ENCODE assay signal across 1 cellular context in genomic region chr12:31781894-31782540, GRCh38.
TF ChIP-seq lines count a peak whose summit lies in the region.

No MANE protein-coding gene starts in this region.

TF ChIP-seq in HepG2, 621 proteins besides CTCF, POLR2A, EP300 and RAD21:
- TF ChIP-seq GABPB1 (CRISPR knock-in tag; IDR thresholded peaks at IDR 0.05) (peak; percentile 76), ZNF687 (CRISPR knock-in tag; IDR thresholded peaks at IDR 0.05) (peak; percentile 29; the same call in 1 of the 2 replicates), HINFP (CRISPR knock-in tag; IDR thresholded peaks at IDR 0.05; ENCODE audit: low read depth) (peak; percentile 99), ZFP36L1 (CRISPR knock-in tag; IDR thresholded peaks at IDR 0.05) (no peak), ZNF878 (CRISPR knock-in tag; IDR thresholded peaks at IDR 0.05) (no peak), GABPA (IDR thresholded peaks at IDR 0.05; ENCODE audit: low read depth, low read length) (0 out of 2 replicates have a peak, but pooled peaks have one; percentile 3), GABPA (CRISPR knock-in tag; IDR thresholded peaks at IDR 0.05; ENCODE audit: low read depth) (peak; percentile 50; the same call in 1 of the 2 replicates), SRF (IDR thresholded peaks at IDR 0.05; ENCODE audit: low read depth, low read length) (no peak), ZNF263 (CRISPR knock-in tag; IDR thresholded peaks at IDR 0.05) (no peak)
TF ChIP-seq in HepG2: peak in this region for 4.
